ENCODE assay signal across 17 cellular contexts in the genomic region with DNA sequence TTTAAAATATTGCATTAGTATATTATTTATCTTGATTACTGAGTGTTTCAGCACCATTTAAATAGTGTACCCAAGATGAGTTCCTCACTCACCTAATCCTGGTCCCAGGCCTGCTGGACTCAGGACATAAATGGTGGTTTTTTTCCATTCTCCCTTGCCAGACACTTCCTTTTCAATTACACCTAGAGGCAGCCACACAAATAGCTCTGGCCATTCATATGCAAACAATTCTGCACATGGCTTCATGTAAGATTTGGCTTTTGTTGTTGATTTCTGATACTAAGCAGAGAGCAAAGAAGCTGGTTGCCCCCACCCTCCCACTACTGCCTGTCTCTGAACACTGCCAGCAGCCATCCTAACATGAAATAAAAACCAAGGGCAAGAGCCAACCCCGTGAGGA.
DNase-seq lines count a peak whose midpoint lies in the region; ATAC-seq and TF ChIP-seq lines count a peak whose summit lies in the region.
"Had no signal": no experiment of that assay in that cellular context is flagged by ENCODE, and none has a peak within 500 bp of the region (broad histone marks: within the 10 kb centered on the region; RNA-seq: fewer than 3 reads in every experiment).

No MANE protein-coding gene starts in this region.

- ATAC-seq in GM18868 (IDR thresholded peaks at IDR 0.05; ENCODE audit: unreplicated experiment) (no peak), GM19035 (IDR thresholded peaks at IDR 0.05; ENCODE audit: unreplicated experiment) (no peak)
- ATAC-seq: PC-3 had no signal

- TF ChIP-seq CTCF in neural progenitor cell (IDR thresholded peaks at IDR 0.05), result peak; percentile 8

- H3K4me3 Mint-ChIP-seq in neural progenitor cell, result no peak overlapping the region
- H3K4me3 Mint-ChIP-seq: HFFc6 had no signal

- no peaks in the 10 kb centered on the region for H3K36me3 ChIP-seq in neural progenitor cell
- H3K36me3 ChIP-seq: BLaER1 treated with 17β-estradiol and CSF1 and Interleukin-3, amounts not matched to agents 10 nM and 100 nM had no signal

- peaks cover 8% of the 10 kb centered on the region for H3K4me1 ChIP-seq in neural progenitor cell

- no peak overlapping the region for H3K27ac ChIP-seq in neural progenitor cell
- H3K27ac ChIP-seq: BLaER1 treated with 17β-estradiol and CSF1 and Interleukin-3, amounts not matched to agents 10 nM and 100 nM; KMS-11 had no signal

- no peak overlapping the region for H2AFZ ChIP-seq in neural progenitor cell (replicated peaks)

- H3K9me3 ChIP-seq in neural progenitor cell (ENCODE audit: low read depth), result peaks cover 9% of the 10 kb centered on the region

- DNase-seq in NCI-H345 (lab: John Stamatoyannopoulos, UW), result peak; percentile 33
- no peak for DNase-seq in NCI-H345 treated with DMSO at 0.1 percent for 48 hours (lab: John Stamatoyannopoulos, UW; ENCODE audit: unreplicated experiment)
- DNase-seq in NCI-H748 (lab: John Stamatoyannopoulos, UW; ENCODE audit: unreplicated experiment), result peak; percentile 69
- DNase-seq in astrocyte of the hippocampus (ENCODE audit: low read depth, low spot score), result peak; percentile 48
- DNase-seq in neural progenitor cell (ENCODE audit: low spot score), result peak; percentile 34
- DNase-seq in NCI-H82 treated with DMSO at 0.1 percent for 48 hours (lab: John Stamatoyannopoulos, UW; ENCODE audit: unreplicated experiment), result no peak
- DNase-seq: HFFc6, NCI-H1105, NCI-H1694 treated with DMSO at 0.1 percent for 48 hours, NCI-H2171, NCI-H510A, PC-3, SHP77 had no signal

- no peaks in the 10 kb centered on the region for H3F3A ChIP-seq in neural progenitor cell (ENCODE audit: low read depth)

- no peaks in the 10 kb centered on the region for H4K20me1 ChIP-seq in neural progenitor cell (ENCODE audit: low read depth)
- H4K20me1 ChIP-seq: BLaER1 treated with 17β-estradiol and CSF1 and Interleukin-3, amounts not matched to agents 10 nM and 100 nM had no signal

- no peaks in the 10 kb centered on the region for H3K27me3 ChIP-seq in neural progenitor cell
- H3K27me3 ChIP-seq: BLaER1 treated with 17β-estradiol and CSF1 and Interleukin-3, amounts not matched to agents 10 nM and 100 nM had no signal

- H3K36me3 Mint-ChIP-seq in neural progenitor cell, result peaks cover 9% of the 10 kb centered on the region

- H3K4me3 ChIP-seq in neural progenitor cell, result no peak overlapping the region
- H3K4me3 ChIP-seq: BLaER1 treated with 17β-estradiol and CSF1 and Interleukin-3, amounts not matched to agents 10 nM and 100 nM had no signal

- H3K27ac Mint-ChIP-seq in neural progenitor cell, result peak overlapping the region; percentile 13
- H3K27ac Mint-ChIP-seq: HFFc6 had no signal

- no peaks in the 10 kb centered on the region for H3K27me3 Mint-ChIP-seq in neural progenitor cell (ENCODE audit: insufficient read depth, low read depth)

- H3K79me2 ChIP-seq in neural progenitor cell (ENCODE audit: low read depth), result no peaks in the 10 kb centered on the region

- no peak overlapping the region for H3K9ac ChIP-seq in neural progenitor cell
- H3K9ac ChIP-seq: BLaER1 treated with 17β-estradiol and CSF1 and Interleukin-3, amounts not matched to agents 10 nM and 100 nM; KMS-11 had no signal

- H3K4me1 Mint-ChIP-seq in neural progenitor cell, result peaks cover 24% of the 10 kb centered on the region

- peaks cover 5% of the 10 kb centered on the region for H3K9me3 Mint-ChIP-seq in neural progenitor cell

- no peak overlapping the region for H3K4me2 ChIP-seq in neural progenitor cell
- H3K4me2 ChIP-seq: BLaER1 treated with 17β-estradiol and CSF1 and Interleukin-3, amounts not matched to agents 10 nM and 100 nM; KMS-11 had no signal

Comparison
In these comparisons a context has a peak if more than half of its experiments do, and no peak if none do; other contexts are left out.
1. DNase-seq: peak in NCI-H345 (single experiment), NCI-H748 (single experiment), astrocyte of the hippocampus (single experiment) and neural progenitor cell (single experiment); none in NCI-H345 treated with DMSO at 0.1 percent for 48 hours (single experiment) and NCI-H82 treated with DMSO at 0.1 percent for 48 hours (single experiment).